ENCODE assay signal across 9 cellular contexts in the genomic region with DNA sequence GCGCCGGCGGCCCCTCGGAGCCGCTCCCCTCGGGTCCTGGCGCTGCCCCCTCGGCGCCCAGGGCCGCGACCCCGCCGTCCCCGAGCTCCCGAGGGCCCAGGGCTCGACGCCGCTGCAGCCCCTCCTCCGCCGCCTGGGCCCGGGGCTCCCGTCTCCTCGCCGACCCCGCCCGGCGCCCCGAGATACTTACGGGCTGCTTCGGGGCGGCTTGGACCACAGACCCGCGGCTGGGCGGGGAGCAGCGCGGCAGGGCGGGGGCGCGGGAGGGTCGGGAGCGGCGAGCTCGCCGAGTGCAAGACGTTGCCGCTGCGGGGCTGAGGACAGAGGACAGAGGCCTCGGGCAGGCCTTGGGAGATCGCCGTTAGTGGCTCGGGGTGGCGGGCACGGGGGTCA. TPM values are rescaled to one million over a fixed set of nuclear protein-coding genes. Genes with fewer than 3 reads are reported as not detected.
DNase-seq lines count a peak whose midpoint lies in the region; ATAC-seq, FAIRE-seq and TF ChIP-seq lines count a peak whose summit lies in the region.
"Had no signal": no experiment of that assay in that cellular context is flagged by ENCODE, and none has a peak within 500 bp of the region (broad histone marks: within the 10 kb centered on the region; RNA-seq: fewer than 3 reads in every experiment).

No MANE protein-coding gene starts in this region.

- no peaks in the 10 kb centered on the region for H3K9me3 Mint-ChIP-seq in activated naive CD4-positive, alpha-beta T cell treated with anti-CD3 and anti-CD28 coated beads, Interleukin-2, amount 10 ng/mL, durations not matched to agents 7 days and 5 days

- peaks cover 3% of the 10 kb centered on the region for H3K27me3 Mint-ChIP-seq in activated naive CD4-positive, alpha-beta T cell treated with anti-CD3 and anti-CD28 coated beads, Interleukin-2, amount 10 ng/mL, durations not matched to agents 7 days and 5 days

- intact Hi-C loops in ovary (cut with DNase I), result loop anchor here in 2 of 4 donors (5.0 kb wide), 4 partner anchors 36 to 86 kb away; no protein-coding TSS in a partner anchor

- H3K36me3 Mint-ChIP-seq in activated naive CD4-positive, alpha-beta T cell treated with anti-CD3 and anti-CD28 coated beads, Interleukin-2, amount 10 ng/mL, durations not matched to agents 7 days and 5 days, result peaks cover 44% of the 10 kb centered on the region

- H3K4me1 ChIP-seq in MM.1S (ENCODE audit: low read length), result peaks cover 11% of the 10 kb centered on the region
- peaks cover 2% of the 10 kb centered on the region for H3K4me1 ChIP-seq in ovary (ENCODE audit: insufficient read depth)

- ATAC-seq in HG03039 (IDR thresholded peaks at IDR 0.05; ENCODE audit: unreplicated experiment), result no peak

- H2AFZ ChIP-seq in MM.1S (ENCODE audit: low read length), result no peak overlapping the region

- CTCF ChIA-PET in activated naive CD4-positive, alpha-beta T cell treated with anti-CD3 and anti-CD28 coated beads, Interleukin-2, amount 10 ng/mL, durations not matched to agents 7 days and 5 days (lab: Charles Lee), result interaction anchor here (0.6 to 2.6 kb wide), 7 partner anchors 13 to 287 kb away, joined by 3 to 12 read pairs (median 5); partner anchors contain the start of gene NME1

- H3K27ac Mint-ChIP-seq in activated naive CD4-positive, alpha-beta T cell treated with anti-CD3 and anti-CD28 coated beads, Interleukin-2, amount 10 ng/mL, durations not matched to agents 7 days and 5 days, result peak overlapping the region; percentile 98

- peaks cover 4% of the 10 kb centered on the region; the same call in 1 of the 2 replicates for H3K36me3 ChIP-seq in MM.1S (replicated peaks; ENCODE audit: insufficient read depth, low read length)
- H3K36me3 ChIP-seq in ovary, result no peaks in the 10 kb centered on the region

- H3K9me3 ChIP-seq in MM.1S (replicated peaks; ENCODE audit: insufficient read depth, low read length), result no peaks in the 10 kb centered on the region
- H3K9me3 ChIP-seq in ovary, result no peaks in the 10 kb centered on the region

- 0 to 1% (median 0%) methylated on average over 15 to 53 of the region's 53 CpGs for WGBS in ovary, 3 donors

- H3K4me3 ChIP-seq in MM.1S (ENCODE audit: low read length), result peak overlapping the region; percentile 83
- H3K4me3 ChIP-seq in epithelial cell of esophagus (ENCODE audit: low read length), result peak overlapping the region; percentile 98
- peak overlapping the region; percentile 99 for H3K4me3 ChIP-seq in ovary

- H3K27me3 ChIP-seq in MM.1S (replicated peaks; ENCODE audit: insufficient read depth, low read length) (no peaks in the 10 kb centered on the region), ovary (no peaks in the 10 kb centered on the region)

- TF ChIP-seq CTCF in MM.1S (IDR thresholded peaks at IDR 0.05; ENCODE audit: low read length) (no peak), epithelial cell of esophagus (IDR thresholded peaks at IDR 0.05; ENCODE audit: insufficient read depth, low read depth, low read length, missing control alignments) (no peak), ovary (IDR thresholded peaks at IDR 0.05) (no peak)

- peak overlapping the region; percentile 74 for H3K9ac ChIP-seq in MM.1S (ENCODE audit: low read length)

- no peak for TF ChIP-seq EP300 in ovary (IDR thresholded peaks at IDR 0.05)

- peaks cover 25% of the 10 kb centered on the region for H3F3A ChIP-seq in MM.1S (ENCODE audit: insufficient read depth, low read length)

- no peak for FAIRE-seq in RCC 7860 (lab: Jason Lieb, UNC)

- peak overlapping the region; percentile 84; the same call in 1 of the 2 replicates for H3K4me2 ChIP-seq in MM.1S (ENCODE audit: low read depth, low read length)

- peak overlapping the region; percentile 74; the same call in 1 of the 2 replicates for H3K27ac ChIP-seq in MM.1S (ENCODE audit: low read length)
- H3K27ac ChIP-seq in ovary, result peak overlapping the region; percentile 71 to 98

- DNase-seq in activated naive CD4-positive, alpha-beta T cell treated with anti-CD3 and anti-CD28 coated beads, Interleukin-2, amount 10 ng/mL, durations not matched to agents 7 days and 5 days, result no peak
- DNase-seq in activated naive CD4-positive, alpha-beta T cell treated with anti-CD3 and anti-CD28 coated beads, Interleukin-2, amount 50 U/mL, for 16 hours, result no peak
- DNase-seq in MM.1S, result no peak
- no peak for DNase-seq in epithelial cell of esophagus (ENCODE audit: low read depth)
- no peak for DNase-seq in ovary
- no peak for DNase-seq in RCC 7860 (ENCODE audit: low spot score)
- DNase-seq in NCI-H82 (lab: John Stamatoyannopoulos, UW), result no peak

- peak overlapping the region; percentile 87 for H3K4me3 Mint-ChIP-seq in activated naive CD4-positive, alpha-beta T cell treated with anti-CD3 and anti-CD28 coated beads, Interleukin-2, amount 10 ng/mL, durations not matched to agents 7 days and 5 days

- no peak for TF ChIP-seq POLR2A in ovary (IDR thresholded peaks at IDR 0.05)

- H4K20me1 ChIP-seq in MM.1S (ENCODE audit: insufficient read depth, low read length), result no peaks in the 10 kb centered on the region

- peaks cover 41% of the 10 kb centered on the region for H3K79me2 ChIP-seq in MM.1S (ENCODE audit: low read length)

- no peaks in the 10 kb centered on the region for H3K9me2 ChIP-seq in MM.1S (replicated peaks; ENCODE audit: insufficient read depth, low read length)

- H3K4me1 Mint-ChIP-seq in activated naive CD4-positive, alpha-beta T cell treated with anti-CD3 and anti-CD28 coated beads, Interleukin-2, amount 10 ng/mL, durations not matched to agents 7 days and 5 days, result peaks cover 52% of the 10 kb centered on the region

RNA-seq across cellular contexts. Expression of gene TOB1, which starts 0.3 kb away (rescaled TPM):
- total RNA-seq in ovary, result 100 to 1,000 TPM in 1 of 7 donors, 10 to 100 TPM in 6; 28.6 to 150 (median 79.2) TPM
- polyA plus RNA-seq in ovary, result 10 to 100 TPM; 19.6 to 49.3 TPM

RNA-seq across cellular contexts. Expression of gene WFIKKN2, which starts 30.5 kb away (rescaled TPM):
- 100 to 1,000 TPM in 4 of 7 donors, 10 to 100 TPM in 3; 29.8 to 178 (median 107) TPM for total RNA-seq in ovary
- polyA plus RNA-seq in ovary, result 10 to 100 TPM; 20.9 to 71.5 TPM
- total RNA-seq: glomerular endothelial cell had no signal
